Comparison of ENCODE assay signal across 8 cellular contexts in the genomic region with DNA sequence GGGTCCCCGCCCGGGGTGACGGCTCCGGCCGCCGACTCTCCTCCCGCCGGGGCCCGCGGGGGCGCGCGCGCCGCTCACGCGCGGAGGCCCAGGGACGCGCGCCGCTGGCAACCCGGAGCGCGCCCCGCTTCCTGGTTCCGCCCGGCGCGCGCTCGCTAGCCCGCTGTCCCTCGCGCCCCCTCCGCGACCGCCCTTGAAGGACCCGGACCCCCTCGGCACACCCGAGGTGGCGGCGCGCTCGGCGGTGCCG. TPM values are rescaled to one million over a fixed set of nuclear protein-coding genes. Genes with fewer than 3 reads are reported as not detected.
DNase-seq lines count a peak whose midpoint lies in the region; ATAC-seq and TF ChIP-seq lines count a peak whose summit lies in the region.

Gene STAT5B (minus strand): TSS at position 33 of the 250 bp plus-strand sequence. CDS start 44,264 bp downstream, outside the sequence.

- peak within 1 kb of the TSS; percentile 95 to 97 for H3K27ac Mint-ChIP-seq in stimulated activated naive CD8-positive, alpha-beta T cell treated with anti-CD3 and anti-CD28 coated beads, Interleukin-15, amount 100 ng/mL, for 72 hours

- H3K4me1 ChIP-seq in NT2/D1 (ENCODE audit: insufficient read depth, insufficient read length) (peaks cover 3% of the 10 kb centered on the region), mucosa of descending colon (ENCODE audit: low read depth) (peaks cover 14% of the 10 kb centered on the region)

- peak within 1 kb of the TSS; percentile 66 for H3K4me3 ChIP-seq in NT2/D1 (ENCODE audit: insufficient read length, low read depth)
- peak within 1 kb of the TSS; percentile 75 for H3K4me3 ChIP-seq in epithelial cell of proximal tubule (ENCODE audit: low read depth, low read length)
- peak within 1 kb of the TSS; percentile 83 for H3K4me3 ChIP-seq in mucosa of descending colon

- peak within 1 kb of the TSS; percentile 89 to 99 for H3K4me3 Mint-ChIP-seq in stimulated activated naive CD8-positive, alpha-beta T cell treated with anti-CD3 and anti-CD28 coated beads, Interleukin-15, amount 100 ng/mL, for 72 hours

- peaks cover 25% of the 10 kb centered on the region for H3K27me3 ChIP-seq in NT2/D1 (ENCODE audit: insufficient read depth, insufficient read length)

- no peaks in the 10 kb centered on the region for H3K27me3 Mint-ChIP-seq in stimulated activated naive CD8-positive, alpha-beta T cell treated with anti-CD3 and anti-CD28 coated beads, Interleukin-15, amount 100 ng/mL, for 72 hours

- TF ChIP-seq CTCF in epithelial cell of proximal tubule (conservative IDR thresholded peaks at IDR 0.05; ENCODE audit: low read depth, low read length): no peak
- TF ChIP-seq CTCF in mucosa of descending colon (IDR thresholded peaks at IDR 0.05): no peak

- intact Hi-C loops in mucosa of descending colon (cut with DNase I, micrococcal nuclease): no loop called here

- no peaks in the 10 kb centered on the region for H3K9me3 Mint-ChIP-seq in stimulated activated naive CD8-positive, alpha-beta T cell treated with anti-CD3 and anti-CD28 coated beads, Interleukin-15, amount 100 ng/mL, for 72 hours

- ATAC-seq in HG03025 (IDR thresholded peaks at IDR 0.05; ENCODE audit: low FRiP score, unreplicated experiment) (peak; percentile 35), mucosa of descending colon (peak; percentile 95)
- peak; percentile 84 for ATAC-seq in stimulated activated naive CD8-positive, alpha-beta T cell treated with anti-CD3 and anti-CD28 coated beads, Interleukin-15, amount 100 ng/mL, for 72 hours

- peaks cover 62% of the 10 kb centered on the region for H3K4me1 Mint-ChIP-seq in stimulated activated naive CD8-positive, alpha-beta T cell treated with anti-CD3 and anti-CD28 coated beads, Interleukin-15, amount 100 ng/mL, for 72 hours

- peak; percentile 10 to 62 for DNase-seq in NCI-H446 (lab: John Stamatoyannopoulos, UW)
- DNase-seq in NCI-H446 treated with DMSO at 0.1 percent for 48 hours (lab: John Stamatoyannopoulos, UW): no peak
- DNase-seq in NT2/D1 (ENCODE audit: low read depth, low spot score): no peak
- DNase-seq in activated T-cell treated with anti-CD3 and anti-CD28 coated beads, Interleukin-2, amount 50 U/mL, for 1 hour: peak; percentile 79
- DNase-seq in epithelial cell of proximal tubule (ENCODE audit: low read depth): no peak
- DNase-seq in mucosa of descending colon: peak; percentile 72 to 86 (median 84)
- peak; percentile 67 to 70 for DNase-seq in stimulated activated naive CD8-positive, alpha-beta T cell treated with anti-CD3 and anti-CD28 coated beads, Interleukin-15, amount 100 ng/mL, for 72 hours

- no peaks in the 10 kb centered on the region for H3K9me3 ChIP-seq in NT2/D1 (ENCODE audit: insufficient read depth, low read length)
- no peaks in the 10 kb centered on the region for H3K9me3 ChIP-seq in mucosa of descending colon

- H3K9ac ChIP-seq in NT2/D1 (ENCODE audit: insufficient read length, low read depth): peak within 1 kb of the TSS; percentile 78

- H3K36me3 ChIP-seq in NT2/D1 (ENCODE audit: insufficient read depth, insufficient read length, low read length) (no peaks in the 10 kb centered on the region), mucosa of descending colon (ENCODE audit: low read depth) (no peaks in the 10 kb centered on the region)

RNA-seq across cellular contexts. Expression of gene STAT5B, which starts in this region (rescaled TPM):
- total RNA-seq in epithelial cell of proximal tubule (16.0 and 19.5 TPM in 2 replicates), mucosa of descending colon (10 to 100 TPM; 30.1 to 93.0 (median 32.2) TPM)

Comparison
In these comparisons a context has a peak if more than half of its experiments do, and no peak if none do; other contexts are left out.
1. DNase-seq: peak in NCI-H446 (2 of 2), activated T-cell treated with anti-CD3 and anti-CD28 coated beads, Interleukin-2, amount 50 U/mL, for 1 hour (single experiment), mucosa of descending colon (3 of 3) and stimulated activated naive CD8-positive, alpha-beta T cell treated with anti-CD3 and anti-CD28 coated beads, Interleukin-15, amount 100 ng/mL, for 72 hours (2 of 2); none in NCI-H446 treated with DMSO at 0.1 percent for 48 hours (single experiment), NT2/D1 (single experiment) and epithelial cell of proximal tubule (single experiment).
2. ATAC-seq: peak in every context shown above with its lines; median percentile 95 in mucosa of descending colon; 84 in stimulated activated naive CD8-positive, alpha-beta T cell treated with anti-CD3 and anti-CD28 coated beads, Interleukin-15, amount 100 ng/mL, for 72 hours; 35 in HG03025.
3. Peak in every context shown above with its lines, with median percentiles within 50 percentile points of each other: H3K4me3 ChIP-seq.